Comparison of ENCODE assay signal across 9 cellular contexts in genomic region chrX:129318375-129318774, GRCh38.
A peak's percentile ranks its signal among the peaks of the same experiment; 100 is the strongest.
DNase-seq lines count a peak whose midpoint lies in the region; ATAC-seq and TF ChIP-seq lines count a peak whose summit lies in the region.
"Had no signal": no experiment of that assay in that cellular context is flagged by ENCODE, and none has a peak within 500 bp of the region (broad histone marks: within the 10 kb centered on the region; RNA-seq: fewer than 3 reads in every experiment).

No MANE protein-coding gene starts in this region.

- no peaks in the 10 kb centered on the region for H3K36me3 ChIP-seq in tibial nerve
- no peaks in the 10 kb centered on the region for H3K36me3 ChIP-seq in ovary

- no peak for TF ChIP-seq POLR2A in tibial nerve (IDR thresholded peaks at IDR 0.05)
- TF ChIP-seq POLR2A in ovary (IDR thresholded peaks at IDR 0.05), result no peak

- H3K9me3 ChIP-seq in tibial nerve, result no peaks in the 10 kb centered on the region
- no peaks in the 10 kb centered on the region for H3K9me3 ChIP-seq in ovary

- TF ChIP-seq CTCF in C4-2B (conservative IDR thresholded peaks at IDR 0.05), result peak; percentile 60
- peak; percentile 26 for TF ChIP-seq CTCF in GM13977 (IDR thresholded peaks at IDR 0.05; ENCODE audit: extremely low read depth, insufficient read depth, missing control alignments)
- no peak for TF ChIP-seq CTCF in RWPE1 (conservative IDR thresholded peaks at IDR 0.05; ENCODE audit: low read depth)
- no peak for TF ChIP-seq CTCF in tibial nerve (IDR thresholded peaks at IDR 0.05)
- no peak for TF ChIP-seq CTCF in ovary (IDR thresholded peaks at IDR 0.05)

- in situ Hi-C loops in GM13977 (cut with MboI; ENCODE audit: low pct_unique_long_range_greater_than_20kb, low sequenced_read_pairs, unreplicated experiment), result no loop called here

- H3K4me1 ChIP-seq in tibial nerve (no peaks in the 10 kb centered on the region), ovary (ENCODE audit: insufficient read depth) (no peaks in the 10 kb centered on the region)

- DNase-seq in GM13977 (ENCODE audit: low spot score) (peak; percentile 3), RWPE1 (ENCODE audit: low spot score) (peak; percentile 4), iPS-NIHi11 (ENCODE audit: low spot score) (peak; percentile 7), cerebellum (ENCODE audit: low spot score) (no peak), tibial nerve (ENCODE audit: low spot score in 2 of 2) (no peak), ovary (no peak)
- DNase-seq: cerebellar nuclear complex had no signal

- intact Hi-C loops in ovary (cut with DNase I), result no loop called here

- WGBS in tibial nerve, 2 donors, result 53 to 78% methylated on average over 1 of the region's 1 CpG
- 44 to 54% (median 52%) methylated on average over 1 of the region's 1 CpG for WGBS in ovary, 3 donors

- H3K4me3 ChIP-seq in tibial nerve (no peak overlapping the region), ovary (no peak overlapping the region)

- no peaks in the 10 kb centered on the region for H3K27me3 ChIP-seq in tibial nerve
- H3K27me3 ChIP-seq in ovary, result no peaks in the 10 kb centered on the region

- H3K27ac ChIP-seq in C4-2B, result no peak overlapping the region
- no peak overlapping the region for H3K27ac ChIP-seq in RWPE1
- H3K27ac ChIP-seq in tibial nerve, result no peak overlapping the region
- no peak overlapping the region for H3K27ac ChIP-seq in ovary

- TF ChIP-seq EP300 in tibial nerve (IDR thresholded peaks at IDR 0.05) (no peak), ovary (IDR thresholded peaks at IDR 0.05) (no peak)

- POLR2A ChIA-PET in RWPE1 (lab: Yijun Ruan, JAX; ENCODE audit: low non-redundant PET), result no interaction called here

- CTCF ChIA-PET in RWPE1 (lab: Yijun Ruan, JAX), result interaction anchor here (0.5 to 0.9 kb wide), 2 partner anchors 40 to 43 kb away, joined by 3 to 4 read pairs; no protein-coding TSS in a partner anchor

- ATAC-seq in HG02588 (IDR thresholded peaks at IDR 0.05; ENCODE audit: unreplicated experiment), result no peak

Comparison
In these comparisons a context has a peak if more than half of its experiments do, and no peak if none do; other contexts are left out.
1. CTCF ChIP-seq: peak in C4-2B (single experiment) and GM13977 (single experiment); none in RWPE1 (single experiment), tibial nerve (0 of 5) and ovary (0 of 3).
2. DNase-seq: peak in GM13977 (single experiment), RWPE1 (single experiment) and iPS-NIHi11 (single experiment); none in cerebellum (single experiment), tibial nerve (0 of 2) and ovary (0 of 5).